In genomic region chr20:31341470-31341869, GRCh38 we compare ENCODE assay signal across 2 cellular contexts.
TF ChIP-seq lines count a peak whose summit lies in the region.

No MANE protein-coding gene starts in this region.

TF ChIP-seq in K562, 482 proteins besides CTCF, POLR2A, EP300 and RAD21:
- TF ChIP-seq ARID1B (IDR thresholded peaks at IDR 0.05) (peak; percentile 64), L3MBTL2 (IDR thresholded peaks at IDR 0.05) (no peak), NCOR1 (IDR thresholded peaks at IDR 0.05) (0 out of 2 replicates have a peak, but pooled peaks have one; percentile 26), COPS2 (conservative IDR thresholded peaks at IDR 0.05) (no peak), CBFA2T2 (conservative IDR thresholded peaks at IDR 0.05) (peak; percentile 50), NFIX (CRISPR knock-in tag; IDR thresholded peaks at IDR 0.05; ENCODE audit: low read depth) (no peak), TAL1 (IDR thresholded peaks at IDR 0.05) (peak; percentile 79), ZNF3 (CRISPR knock-in tag; IDR thresholded peaks at IDR 0.05) (no peak), MEIS2 (IDR thresholded peaks at IDR 0.05; ENCODE audit: partially characterized antibody) (peak; percentile 24), MTA2 (IDR thresholded peaks at IDR 0.05; ENCODE audit: low read depth) (peak; percentile 35; the same call in 1 of the 2 replicates), SPI1 (IDR thresholded peaks at IDR 0.05; ENCODE audit: borderline replicate concordance, low read depth, low read length) (no peak), ZNF695 (CRISPR knock-in tag; IDR thresholded peaks at IDR 0.05) (no peak), CREM (IDR thresholded peaks at IDR 0.05; ENCODE audit: low read depth) (no peak), CBFA2T3 (IDR thresholded peaks at IDR 0.05) (peak; percentile 50), HINFP (tag; conservative IDR thresholded peaks at IDR 0.05; ENCODE audit: low read depth) (no peak), CEBPB (tag; IDR thresholded peaks at IDR 0.05) (0 out of 2 replicates have a peak, but pooled peaks have one; percentile 12), TCF3 (CRISPR knock-in tag; IDR thresholded peaks at IDR 0.05) (peak; percentile 45), TEAD4 (IDR thresholded peaks at IDR 0.05; ENCODE audit: low read length) (peak; percentile 75; the same call in 1 of the 2 replicates), TEAD4 (CRISPR knock-in tag; IDR thresholded peaks at IDR 0.05; ENCODE audit: borderline replicate concordance) (no peak), BRF1 (IDR thresholded peaks at IDR 0.05; ENCODE audit: borderline replicate concordance, extremely low read depth, insufficient read length) (no peak)

TF ChIP-seq in H1, 55 proteins besides CTCF, POLR2A, EP300 and RAD21:
- TF ChIP-seq NANOG (IDR thresholded peaks at IDR 0.05; ENCODE audit: insufficient read depth, low read depth, low read length, poor library complexity, severe bottlenecking) (no peak), JUN (IDR thresholded peaks at IDR 0.05; ENCODE audit: low read depth, low read length) (no peak), RNF2 (IDR thresholded peaks at IDR 0.05; ENCODE audit: borderline replicate concordance, low read depth, low read length, missing control alignments, poor library complexity, severe bottlenecking) (no peak), POU5F1 (IDR thresholded peaks at IDR 0.05; ENCODE audit: low read depth, low read length) (no peak), USF2 (IDR thresholded peaks at IDR 0.05; ENCODE audit: low read length) (no peak), SP2 (IDR thresholded peaks at IDR 0.05; ENCODE audit: low read length) (no peak), GTF2F1 (IDR thresholded peaks at IDR 0.05; ENCODE audit: borderline replicate concordance, low read depth, low read length) (no peak), SIRT6 (IDR thresholded peaks at IDR 0.05; ENCODE audit: low read length) (no peak), CTBP2 (IDR thresholded peaks at IDR 0.05; ENCODE audit: borderline replicate concordance, insufficient read depth, insufficient read length, low read length) (no peak), SRF (IDR thresholded peaks at IDR 0.05; ENCODE audit: low read depth, low read length) (no peak), FOSL1 (IDR thresholded peaks at IDR 0.05; ENCODE audit: insufficient read depth, low read depth, low read length) (no peak), NRF1 (IDR thresholded peaks at IDR 0.05; ENCODE audit: low read depth, low read length) (no peak), ASH2L (IDR thresholded peaks at IDR 0.05; ENCODE audit: low read length) (no peak), RXRA (IDR thresholded peaks at IDR 0.05; ENCODE audit: insufficient read depth, low read depth, low read length) (no peak)
- TF ChIP-seq, protein P1, sequence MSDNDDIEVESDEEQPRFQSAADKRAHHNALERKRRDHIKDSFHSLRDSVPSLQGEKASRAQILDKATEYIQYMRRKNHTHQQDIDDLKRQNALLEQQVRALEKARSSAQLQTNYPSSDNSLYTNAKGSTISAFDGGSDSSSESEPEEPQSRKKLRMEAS (IDR thresholded peaks at IDR 0.05): no peak
